1 cellular context compared by ENCODE assay signal in genomic region chr22:29719894-29720645, GRCh38.
TF ChIP-seq lines count a peak whose summit lies in the region.

TSS of gene CABP7 (plus strand) at chr22:29720003. CDS start at chr22:29720425, 422 bp downstream.

TF ChIP-seq in SK-N-SH, 30 proteins besides CTCF, POLR2A, EP300 and RAD21 (continued from another document):
- TF ChIP-seq FOXJ3 (CRISPR knock-in tag; IDR thresholded peaks at IDR 0.05): no peak
- no peak for TF ChIP-seq SMC3 (IDR thresholded peaks at IDR 0.05; ENCODE audit: low read depth, low read length)
- no peak for TF ChIP-seq RXRA (IDR thresholded peaks at IDR 0.05; ENCODE audit: borderline replicate concordance, low read depth)
- no peak for TF ChIP-seq ZBTB33 (IDR thresholded peaks at IDR 0.05; ENCODE audit: borderline replicate concordance, low read depth)
